28 cellular contexts compared by ENCODE assay signal in the genomic region with DNA sequence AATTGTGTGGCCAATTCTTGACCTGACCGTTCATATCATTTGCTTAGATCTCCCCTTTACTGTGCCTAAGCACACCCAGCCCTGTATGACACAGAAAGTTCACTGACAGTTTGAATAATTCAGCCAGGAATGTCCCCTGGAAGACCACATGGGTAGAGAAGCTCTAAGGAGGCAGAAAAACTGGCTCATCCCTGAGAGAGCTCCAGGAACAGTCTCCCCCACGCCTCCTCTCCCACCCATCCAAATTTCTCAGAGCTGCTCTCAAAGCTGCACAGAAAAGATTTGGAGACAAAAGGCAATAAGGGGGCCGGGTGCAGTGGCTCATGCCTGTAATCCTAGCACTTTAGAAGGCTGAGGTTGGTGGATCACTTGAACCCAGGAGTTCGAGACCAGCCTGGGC. TPM values are rescaled to one million over a fixed set of nuclear protein-coding genes. Genes with fewer than 3 reads are reported as not detected.
"Had no signal": no experiment of that assay in that cellular context is flagged by ENCODE, and none has a peak within 500 bp of the region (broad histone marks: within the 10 kb centered on the region; RNA-seq: fewer than 3 reads in every experiment).

No MANE protein-coding gene starts in this region.

- H3K36me3 Mint-ChIP-seq: immature natural killer cell, memory B cell, mesothelial cell of epicardium, natural killer cell, type B pancreatic cell had no signal

- H3K4me3 ChIP-seq: coronary artery, esophagus muscularis mucosa, gastrocnemius medialis, heart right ventricle, left ventricle myocardium inferior, lower lobe of right lung, ovary, smooth muscle cell, suprapubic skin, thyroid gland had no signal

- H3K9me3 ChIP-seq: esophagus muscularis mucosa, gastrocnemius medialis, heart right ventricle, left ventricle myocardium inferior, lower lobe of right lung, ovary, suprapubic skin, thyroid gland had no signal

- H3K27ac ChIP-seq: coronary artery, epithelial cell of prostate, esophagus muscularis mucosa, gastrocnemius medialis, heart right ventricle, left ventricle myocardium inferior, lower lobe of right lung, ovary, suprapubic skin, thyroid gland had no signal

- DNase-seq: effector CD8-positive, alpha-beta T cell; gastrocnemius medialis; heart right ventricle; immature natural killer cell; kidney; left cardiac atrium; left ventricle myocardium inferior; lower lobe of right lung; natural killer cell; ovary; right cardiac atrium; stimulated activated CD4-positive, alpha-beta T cell treated with anti-CD3 and anti-CD28 coated beads, Interleukin-2, amount 100 ng/mL, for 48 hours; stimulated activated naive CD8-positive, alpha-beta T cell treated with anti-CD3 and anti-CD28 coated beads, Interleukin-15, Interleukin-2, amounts not matched to agents 100 U/mL and 50 U/mL, for 24 hours; thyroid gland had no signal

- H3K27me3 ChIP-seq: ovary, thyroid gland had no signal

- ATAC-seq: gastrocnemius medialis; heart right ventricle; left cardiac atrium; lower lobe of right lung; natural killer cell; right cardiac atrium; stimulated activated naive CD8-positive, alpha-beta T cell treated with anti-CD3 and anti-CD28 coated beads, Interleukin-15, Interleukin-2, amounts not matched to agents 100 U/mL and 50 U/mL, for 24 hours had no signal

- H3K27ac Mint-ChIP-seq: immature natural killer cell, memory B cell, mesothelial cell of epicardium, natural killer cell, progenitor cell of endocrine pancreas, type B pancreatic cell had no signal

- H3K4me3 Mint-ChIP-seq: immature natural killer cell, memory B cell, mesothelial cell of epicardium, natural killer cell, neural crest cell, type B pancreatic cell had no signal

- H3K36me3 ChIP-seq: esophagus muscularis mucosa, gastrocnemius medialis, heart right ventricle, left ventricle myocardium inferior, lower lobe of right lung, ovary, suprapubic skin, thyroid gland had no signal

- H3K9me3 Mint-ChIP-seq: immature natural killer cell, memory B cell, mesothelial cell of epicardium, natural killer cell, neural crest cell, type B pancreatic cell had no signal

- H3K4me2 ChIP-seq: smooth muscle cell had no signal

- H3K4me1 ChIP-seq: esophagus muscularis mucosa, gastrocnemius medialis, heart right ventricle, left ventricle myocardium inferior, lower lobe of right lung, suprapubic skin, thyroid gland had no signal

- H3K4me1 Mint-ChIP-seq: immature natural killer cell, memory B cell, natural killer cell, neural crest cell had no signal

RNA-seq across cellular contexts. Expression of a gene that starts 11.2 kb away (rescaled TPM):
- total RNA-seq: dermis microvascular lymphatic vessel endothelial cell, esophagus muscularis mucosa, fibroblast of villous mesenchyme, gastrocnemius medialis, heart right ventricle, kidney, left cardiac atrium, left ventricle myocardium inferior, lower lobe of right lung, mucosa of gallbladder, myocyte, natural killer cell, neural crest cell, ovary, progenitor cell of endocrine pancreas, right cardiac atrium, smooth muscle cell, suprapubic skin, thyroid gland had no signal
- polyA plus RNA-seq: heart right ventricle, immature natural killer cell, ovary, right cardiac atrium had no signal

RNA-seq across cellular contexts. Expression of a gene that starts 11.9 kb away (rescaled TPM):
- total RNA-seq: dermis microvascular lymphatic vessel endothelial cell, esophagus muscularis mucosa, fibroblast of villous mesenchyme, gastrocnemius medialis, heart right ventricle, kidney, left cardiac atrium, left ventricle myocardium inferior, lower lobe of right lung, mucosa of gallbladder, myocyte, natural killer cell, neural crest cell, ovary, progenitor cell of endocrine pancreas, right cardiac atrium, suprapubic skin, thyroid gland had no signal
- polyA plus RNA-seq: heart right ventricle, immature natural killer cell, ovary, right cardiac atrium had no signal

RNA-seq across cellular contexts. Expression of a gene that starts 17.4 kb away (rescaled TPM):
- total RNA-seq: dermis microvascular lymphatic vessel endothelial cell, esophagus muscularis mucosa, gastrocnemius medialis, heart right ventricle, kidney, left cardiac atrium, left ventricle myocardium inferior, lower lobe of right lung, natural killer cell, neural crest cell, progenitor cell of endocrine pancreas, right cardiac atrium, suprapubic skin had no signal
- polyA plus RNA-seq: heart right ventricle, immature natural killer cell, ovary, right cardiac atrium had no signal
